8 cellular contexts compared by ENCODE assay signal in genomic region chr4:114180481-114180880, GRCh38.
DNase-seq lines count a peak whose midpoint lies in the region; FAIRE-seq and TF ChIP-seq lines count a peak whose summit lies in the region.

No MANE protein-coding gene starts in this region.

- H3K27me3 ChIP-seq in vagina, result no peaks in the 10 kb centered on the region

- H3K9me3 ChIP-seq in vagina, result no peaks in the 10 kb centered on the region

- TF ChIP-seq POLR2A in GM12891 (IDR thresholded peaks at IDR 0.05; ENCODE audit: low read depth, low read length), result no peak
- TF ChIP-seq POLR2A in vagina (IDR thresholded peaks at IDR 0.05), result no peak

- H3K4me3 ChIP-seq in vagina, result no peak overlapping the region

- peak; percentile 69 for DNase-seq in AG08395 (ENCODE audit: low spot score)
- DNase-seq in GM12891 (ENCODE audit: insufficient read length, low spot score), result no peak
- DNase-seq in NCI-H526 treated with DMSO at 0.1 percent for 48 hours (lab: John Stamatoyannopoulos, UW), result peak; percentile 11
- peak; percentile 71 for DNase-seq in amniotic epithelial cell (ENCODE audit: low read depth)
- DNase-seq in islet precursor cell, result peak; percentile 80
- DNase-seq in stimulated activated CD8-positive, alpha-beta memory T cell treated with anti-CD3 and anti-CD28 coated beads, Interleukin-12 subunit alpha, Interleukin-12 subunit beta, amount 100 ng/mL, for 1 hour (ENCODE audit: low read depth), result peak; percentile 20
- no peak for DNase-seq in DMS79 (lab: John Stamatoyannopoulos, UW)
- DNase-seq in vagina (ENCODE audit: extremely low spot score in 2 of 2), result no peak

- H3K36me3 ChIP-seq in vagina, result no peaks in the 10 kb centered on the region

- H3K4me1 ChIP-seq in vagina, result no peaks in the 10 kb centered on the region

- FAIRE-seq in GM12891 (lab: Jason Lieb, UNC), result peak; percentile 75

- TF ChIP-seq CTCF in vagina (IDR thresholded peaks at IDR 0.05), result peak in 1 of 3 experiments; percentile 18

- no peak overlapping the region for H3K27ac ChIP-seq in vagina

- intact Hi-C loops in vagina (cut with DNase I), result no loop called here

TF ChIP-seq in GM12891, 5 proteins besides CTCF, POLR2A, EP300 and RAD21:
- TF ChIP-seq PAX5 (IDR thresholded peaks at IDR 0.05; ENCODE audit: insufficient read depth, low read length, severe bottlenecking) (no peak), POU2F2 (IDR thresholded peaks at IDR 0.05; ENCODE audit: low read depth, low read length) (no peak), SPI1 (IDR thresholded peaks at IDR 0.05; ENCODE audit: low read depth, low read length) (no peak), POLR2AphosphoS5 (IDR thresholded peaks at IDR 0.05; ENCODE audit: low read depth, low read length) (no peak), TAF1 (IDR thresholded peaks at IDR 0.05; ENCODE audit: low read depth, low read length) (no peak)

Comparison
In these comparisons a context has a peak if more than half of its experiments do, and no peak if none do; other contexts are left out.
1. DNase-seq: peak in AG08395 (single experiment), NCI-H526 treated with DMSO at 0.1 percent for 48 hours (single experiment), amniotic epithelial cell (single experiment), islet precursor cell (single experiment) and stimulated activated CD8-positive, alpha-beta memory T cell treated with anti-CD3 and anti-CD28 coated beads, Interleukin-12 subunit alpha, Interleukin-12 subunit beta, amount 100 ng/mL, for 1 hour (single experiment); none in GM12891 (single experiment), DMS79 (single experiment) and vagina (0 of 2).